ENCODE assay signal across 8 cellular contexts in the genomic region with DNA sequence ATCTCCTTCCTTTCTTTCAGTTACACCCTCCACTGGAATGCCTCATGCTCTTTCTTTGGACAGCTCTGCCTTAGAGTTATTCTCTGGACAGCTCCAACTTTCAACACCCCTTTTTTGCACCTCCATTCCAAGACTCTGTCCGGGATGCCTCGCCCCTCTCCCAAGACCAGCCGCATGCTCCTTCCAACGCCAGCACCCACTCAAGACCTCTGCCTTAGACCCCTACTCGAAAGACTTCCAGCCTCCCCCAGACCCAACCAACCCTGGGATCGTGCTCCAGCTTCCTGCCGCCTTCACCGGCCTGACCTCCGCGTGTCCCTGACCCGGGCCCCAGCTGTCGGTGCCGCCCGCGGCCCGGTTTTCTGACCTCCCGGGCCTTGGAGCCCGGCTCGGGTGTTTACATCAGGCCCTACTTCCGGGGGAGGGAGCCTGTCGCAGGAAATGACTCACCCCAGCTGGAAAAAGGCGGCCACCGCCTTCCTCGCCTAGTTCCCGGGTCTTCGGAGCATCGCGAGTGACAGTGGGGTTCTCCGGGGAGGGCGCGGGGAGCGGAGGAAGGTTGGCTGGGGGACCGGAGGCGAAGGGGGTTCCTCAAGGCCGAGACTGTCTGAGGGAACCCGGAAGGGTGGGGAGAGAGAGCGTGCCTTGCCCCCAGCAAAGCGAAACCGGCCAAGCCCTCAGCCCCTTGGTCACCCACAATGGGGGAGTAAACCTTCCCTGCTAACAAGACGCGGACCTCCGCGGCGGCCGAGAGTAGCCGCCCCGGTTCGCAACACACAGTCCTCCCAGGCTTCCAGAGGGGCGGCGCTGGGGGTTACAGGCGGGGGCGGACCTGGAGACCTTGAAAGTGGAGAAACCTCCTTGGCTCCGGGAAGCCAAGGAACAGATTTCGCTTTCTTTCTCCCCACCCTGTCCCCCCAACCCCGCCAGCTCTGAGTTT. TPM values are rescaled to one million over a fixed set of nuclear protein-coding genes. Genes with fewer than 3 reads are reported as not detected.
DNase-seq lines count a peak whose midpoint lies in the region; ATAC-seq, FAIRE-seq and TF ChIP-seq lines count a peak whose summit lies in the region.

A gene (minus strand): TSS at position 399 of the 940 bp plus-strand sequence. CDS start 1,792 bp downstream, outside the sequence.

- H3K9me3 ChIP-seq in keratinocyte (ENCODE audit: control insufficient read depth, low read depth, low read length): no peaks in the 10 kb centered on the region

- H3K36me3 ChIP-seq in keratinocyte (ENCODE audit: control insufficient read depth in 2 of 2, extremely low read depth in 1 of 2, insufficient read depth in 2 of 2, low read length in 2 of 2): no peaks in the 10 kb centered on the region

- H3K27me3 ChIP-seq in keratinocyte (ENCODE audit: control insufficient read depth, extremely low read depth, insufficient read depth, low read length): no peaks in the 10 kb centered on the region

- no peaks in the 10 kb centered on the region for H4K20me1 ChIP-seq in keratinocyte (ENCODE audit: control insufficient read depth, extremely low read depth, insufficient read depth, low read length)

- no peak for TF ChIP-seq CTCF in keratinocyte (optimal IDR thresholded peaks at IDR 0.05 in 1 of 3, IDR thresholded peaks at IDR 0.05 in 1 of 3, conservative IDR thresholded peaks at IDR 0.05 in 1 of 3; ENCODE audit: extremely low read depth in 1 of 3, insufficient read depth in 2 of 3, low read length in 3 of 3)

- no peaks in the 10 kb centered on the region for H3K9me1 ChIP-seq in keratinocyte (ENCODE audit: control insufficient read depth, extremely low read depth, insufficient read depth, low read length)

- no peaks in the 10 kb centered on the region for H3K79me2 ChIP-seq in keratinocyte (ENCODE audit: control insufficient read depth, insufficient read depth, low read length)

- H3K4me1 ChIP-seq in keratinocyte (ENCODE audit: control insufficient read depth, extremely low read depth, insufficient read depth, low read length): no peaks in the 10 kb centered on the region

- peak; percentile 81 for ATAC-seq in HG02852 (IDR thresholded peaks at IDR 0.05; ENCODE audit: unreplicated experiment)
- no peak for ATAC-seq in GM21367 (IDR thresholded peaks at IDR 0.05; ENCODE audit: unreplicated experiment)

- DNase-seq in NCI-H2171 treated with DMSO at 0.1 percent for 48 hours (lab: John Stamatoyannopoulos, UW): peak; percentile 50
- peak; percentile 65 for DNase-seq in activated CD4-positive, alpha-beta T cell treated with anti-CD3 and anti-CD28 coated beads for 1 hour
- peak; percentile 77 for DNase-seq in cerebellum (ENCODE audit: low spot score)
- DNase-seq in keratinocyte (ENCODE audit: low read depth, low spot score): no peak
- peak; percentile 77 for DNase-seq in stimulated activated CD4-positive, alpha-beta T cell treated with anti-CD3 and anti-CD28 coated beads, Interleukin-15, amount 100 ng/mL, for 24 hours

- peak within 1 kb of the TSS; percentile 62 to 80 (median 70) for H3K4me3 ChIP-seq in keratinocyte (ENCODE audit: control insufficient read depth in 2 of 3, extremely low read depth in 1 of 3, insufficient read depth in 2 of 3, low read depth in 1 of 3, low read length in 3 of 3)

- peak within 1 kb of the TSS; percentile 43 for H2AFZ ChIP-seq in keratinocyte (ENCODE audit: control insufficient read depth, low read length)

- H3K9ac ChIP-seq in keratinocyte (ENCODE audit: control insufficient read depth, extremely low read depth, insufficient read depth, low read length): peak within 1 kb of the TSS; percentile 91

- dilution Hi-C loops in keratinocyte (cut with MboI; ENCODE audit: extremely low pct_ligation_motif_present, low sequenced_read_pairs): no loop called here

- FAIRE-seq in keratinocyte (lab: Jason Lieb, UNC): no peak

- peak within 1 kb of the TSS; percentile 82 for H3K27ac ChIP-seq in keratinocyte (ENCODE audit: control insufficient read depth, insufficient read depth, low read length)

- peak; percentile 45 for TF ChIP-seq POLR2A in GM10847 (IDR thresholded peaks at IDR 0.05; ENCODE audit: extremely low read depth, insufficient read length)

- peak within 1 kb of the TSS; percentile 81 for H3K4me2 ChIP-seq in keratinocyte (ENCODE audit: control insufficient read depth, extremely low read depth, insufficient read depth, low read depth, low read length)

RNA-seq across cellular contexts. Expression of the gene that starts here (rescaled TPM):
- total RNA-seq in cerebellum: 19.2 TPM
- polyA plus RNA-seq in keratinocyte: 43.1 to 76.4 TPM (median 50.5 TPM) in 3 replicates
- 64.9 TPM for polyA plus RNA-seq in keratinocyte (2011; ENCODE audit: low read depth)
- polyA plus RNA-seq in keratinocyte (2011; cell fraction: cytosol; rRNA removed): 52.2 and 61.5 TPM in 2 replicates
- 162 and 177 TPM in 2 replicates for polyA plus RNA-seq in keratinocyte (2011; cell fraction: nucleus; rRNA removed)
- polyA plus RNA-seq in keratinocyte (2012; ENCODE audit: low replicate concordance): 34.0 and 81.6 TPM in 2 replicates
- 52.9 to 73.5 TPM (median 57.4 TPM) in 3 replicates for polyA minus RNA-seq in keratinocyte
- 36.6 TPM for polyA minus RNA-seq in keratinocyte (2011; cell fraction: cytosol; rRNA and poly(A)+ RNA removed)
- 33.1 and 34.4 TPM in 2 replicates for polyA minus RNA-seq in keratinocyte (2011; cell fraction: nucleus; rRNA and poly(A)+ RNA removed)
